Comparison of ENCODE assay signal across 9 cellular contexts in the genomic region with DNA sequence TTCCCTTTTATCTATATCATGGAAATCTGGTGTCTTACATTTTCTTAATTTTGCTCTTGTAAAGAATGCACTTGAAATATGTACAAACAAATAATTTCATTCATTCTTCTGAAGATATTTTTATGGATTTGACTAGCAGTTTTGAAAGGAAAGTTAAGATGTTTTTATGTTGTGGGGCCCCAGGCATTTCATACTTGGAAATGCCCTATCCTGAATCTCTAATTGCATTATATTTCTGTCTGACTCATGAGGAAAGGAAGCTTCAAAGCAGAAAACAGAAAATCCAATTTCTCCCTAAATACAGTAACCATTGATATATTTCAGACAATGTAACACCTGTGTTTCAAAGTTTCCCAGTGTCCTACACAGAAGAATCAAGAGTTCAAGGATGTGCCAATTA.
"Had no signal": no experiment of that assay in that cellular context is flagged by ENCODE, and none has a peak within 500 bp of the region (broad histone marks: within the 10 kb centered on the region; RNA-seq: fewer than 3 reads in every experiment).

No MANE protein-coding gene starts in this region.

- FAIRE-seq: H1, H54, HTR-8/SVneo, K562 had no signal

- DNase-seq: H9, HCEC 1CT, IMR-90, KG1 had no signal

- H3K4me3 ChIP-seq: GM23338, K562 had no signal

- ATAC-seq: GM23338, K562 had no signal
